In the genomic region with DNA sequence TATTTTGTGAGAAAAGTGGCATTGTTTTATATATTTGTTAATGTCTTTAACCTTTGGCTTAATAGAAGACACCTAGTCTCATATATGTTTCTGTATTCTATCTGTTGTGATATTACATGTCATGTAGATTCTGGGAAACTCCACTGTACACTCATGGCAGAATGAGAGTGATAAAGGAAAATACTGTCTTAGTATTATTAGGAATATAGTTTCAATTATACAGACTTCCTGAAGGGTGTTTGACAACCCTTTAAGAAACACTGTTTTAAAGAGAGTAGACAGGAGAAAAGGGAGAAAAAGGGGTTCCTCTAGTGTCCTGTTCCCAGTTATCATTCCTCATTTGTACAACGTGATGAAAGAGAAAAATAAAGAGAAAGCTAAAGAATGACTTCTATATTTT, we compare ENCODE assay signal across 26 cellular contexts.
"Had no signal": no experiment of that assay in that cellular context is flagged by ENCODE, and none has a peak within 500 bp of the region (broad histone marks: within the 10 kb centered on the region; RNA-seq: fewer than 3 reads in every experiment).

No MANE protein-coding gene starts in this region.

- H3K36me3 ChIP-seq: stomach, suprapubic skin, thoracic aorta, thyroid gland, tibial artery, tibial nerve, transverse colon, upper lobe of left lung, upper lobe of right lung, uterus, vagina had no signal

- H3K4me3 ChIP-seq: stomach, suprapubic skin, testis, thoracic aorta, thyroid gland, tibial artery, tibial nerve, transverse colon, upper lobe of left lung, upper lobe of right lung, uterus, vagina had no signal

- H3K27me3 ChIP-seq: stomach, suprapubic skin, testis, thyroid gland, tibial artery, tibial nerve, transverse colon, upper lobe of left lung, upper lobe of right lung, uterus, vagina had no signal

- DNase-seq: stimulated activated CD4-positive, alpha-beta T cell treated with anti-CD3 and anti-CD28 coated beads, Interleukin-2, amount 100 ng/mL, for 48 hours; stimulated activated CD4-positive, alpha-beta T cell treated with anti-CD3 and anti-CD28 coated beads, Interleukin-4, amount 100 ng/mL, for 1 hour; stimulated activated CD4-positive, alpha-beta T cell treated with anti-CD3 and anti-CD28 coated beads, Interleukin-4, amount 100 ng/mL, for 24 hours; stimulated activated CD4-positive, alpha-beta T cell treated with anti-CD3 and anti-CD28 coated beads, Interleukin-4, amount 100 ng/mL, for 4 hours; stimulated activated CD8-positive, alpha-beta memory T cell treated with anti-CD3 and anti-CD28 coated beads, Interleukin-4, amount 100 ng/mL, for 48 hours; stimulated activated naive B cell treated with anti-CD40 and anti-IgM and Interleukin-4, amounts not matched to agents 10 μg/mL and 1 μg/mL and 100 μg/mL, for 72 hours; stimulated activated naive CD4-positive, alpha-beta T cell; stimulated activated naive CD4-positive, alpha-beta T cell treated with Interleukin-2 at 50 U/mL for 16 hours; stimulated activated naive CD8-positive, alpha-beta T cell treated with anti-CD3 and anti-CD28 coated beads, Interleukin-15, amount 100 ng/mL, for 72 hours; stimulated activated naive CD8-positive, alpha-beta T cell treated with anti-CD3 and anti-CD28 coated beads, Interleukin-15, Interleukin-2, amounts not matched to agents 100 U/mL and 50 U/mL, for 24 hours; stomach; substantia nigra; testis; thyroid gland; tibial artery; transverse colon; trophoblast cell; upper lobe of left lung; upper lobe of right lung; uterus had no signal

- H3K9me3 ChIP-seq: stomach, suprapubic skin, testis, thoracic aorta, thyroid gland, tibial artery, tibial nerve, transverse colon, upper lobe of left lung, upper lobe of right lung, uterus, vagina had no signal

- H3K27ac ChIP-seq: stomach, suprapubic skin, testis, thoracic aorta, thyroid gland, tibial artery, tibial nerve, transverse colon, upper lobe of left lung, upper lobe of right lung, uterus, vagina had no signal

- ATAC-seq: stimulated activated effector memory CD8-positive, alpha-beta T cell treated with anti-CD3 and anti-CD28 coated beads, Interleukin-12 subunit alpha, Interleukin-12 subunit beta, amount 100 ng/mL, for 72 hours; stimulated activated memory B cell treated with anti-CD40 and anti-IgM and Interleukin-4, amounts not matched to agents 10 μg/mL and 1 μg/mL and 100 μg/mL, for 72 hours; stimulated activated naive B cell treated with anti-CD40 and anti-IgM and Interleukin-4, amounts not matched to agents 10 μg/mL and 1 μg/mL and 100 μg/mL, for 72 hours; stimulated activated naive CD8-positive, alpha-beta T cell treated with anti-CD3 and anti-CD28 coated beads, Interleukin-15, amount 100 ng/mL, for 72 hours; stimulated activated naive CD8-positive, alpha-beta T cell treated with anti-CD3 and anti-CD28 coated beads, Interleukin-15, Interleukin-2, amounts not matched to agents 100 U/mL and 50 U/mL, for 24 hours; upper lobe of right lung had no signal
